ENCODE assay signal across 18 cellular contexts in genomic region chr5:148906968-148907367, GRCh38.
DNase-seq lines count a peak whose midpoint lies in the region; ATAC-seq and TF ChIP-seq lines count a peak whose summit lies in the region.
"Had no signal": no experiment of that assay in that cellular context is flagged by ENCODE, and none has a peak within 500 bp of the region (broad histone marks: within the 10 kb centered on the region; RNA-seq: fewer than 3 reads in every experiment).

No MANE protein-coding gene starts in this region.

- H3K27ac ChIP-seq in C4-2B, result peak overlapping the region; percentile 46; the same call in 1 of the 2 replicates
- H3K27ac ChIP-seq: BLaER1 had no signal

- peak; percentile 34 for ATAC-seq in activated CD8-positive, alpha-beta T cell treated with anti-CD3 and anti-CD28 coated beads for 36 hours
- ATAC-seq in activated CD8-positive, alpha-beta T cell treated with anti-CD3 and anti-CD28 coated beads, Interleukin-2, amount 10 ng/mL, durations not matched to agents 7 days and 5 days, result no peak
- ATAC-seq in effector memory CD8-positive, alpha-beta T cell (replicated peaks), result no peak
- no peak for ATAC-seq in HG02885 (IDR thresholded peaks at IDR 0.05; ENCODE audit: poor library complexity, unreplicated experiment)
- ATAC-seq: GM23338, HCT116 had no signal

- H3K9me3 Mint-ChIP-seq in activated CD8-positive, alpha-beta T cell treated with anti-CD3 and anti-CD28 coated beads for 36 hours, result no peaks in the 10 kb centered on the region
- H3K9me3 Mint-ChIP-seq in activated CD8-positive, alpha-beta T cell treated with anti-CD3 and anti-CD28 coated beads, Interleukin-2, amount 10 ng/mL, durations not matched to agents 7 days and 5 days (ENCODE audit: insufficient read depth), result no peaks in the 10 kb centered on the region
- H3K9me3 Mint-ChIP-seq in effector memory CD8-positive, alpha-beta T cell, result no peaks in the 10 kb centered on the region
- H3K9me3 Mint-ChIP-seq: CD14-positive monocyte; CD4-positive, alpha-beta T cell; GM23338; H9 had no signal

- no peaks in the 10 kb centered on the region for H3K36me3 Mint-ChIP-seq in activated CD8-positive, alpha-beta T cell treated with anti-CD3 and anti-CD28 coated beads for 36 hours (ENCODE audit: low read depth)
- H3K36me3 Mint-ChIP-seq in activated CD8-positive, alpha-beta T cell treated with anti-CD3 and anti-CD28 coated beads, Interleukin-2, amount 10 ng/mL, durations not matched to agents 7 days and 5 days (ENCODE audit: low read depth), result no peaks in the 10 kb centered on the region
- no peaks in the 10 kb centered on the region for H3K36me3 Mint-ChIP-seq in effector memory CD8-positive, alpha-beta T cell (ENCODE audit: insufficient read depth)
- H3K36me3 Mint-ChIP-seq: CD14-positive monocyte had no signal

- H3K27me3 Mint-ChIP-seq in activated CD8-positive, alpha-beta T cell treated with anti-CD3 and anti-CD28 coated beads for 36 hours, result peaks cover 1% of the 10 kb centered on the region
- peaks cover 7% of the 10 kb centered on the region for H3K27me3 Mint-ChIP-seq in activated CD8-positive, alpha-beta T cell treated with anti-CD3 and anti-CD28 coated beads, Interleukin-2, amount 10 ng/mL, durations not matched to agents 7 days and 5 days (ENCODE audit: low read depth)
- no peaks in the 10 kb centered on the region for H3K27me3 Mint-ChIP-seq in effector memory CD8-positive, alpha-beta T cell
- H3K27me3 Mint-ChIP-seq: CD4-positive, alpha-beta T cell had no signal

- peaks cover 13% of the 10 kb centered on the region for H3K4me1 Mint-ChIP-seq in activated CD8-positive, alpha-beta T cell treated with anti-CD3 and anti-CD28 coated beads for 36 hours (ENCODE audit: low read depth)
- peaks cover 9% of the 10 kb centered on the region for H3K4me1 Mint-ChIP-seq in activated CD8-positive, alpha-beta T cell treated with anti-CD3 and anti-CD28 coated beads, Interleukin-2, amount 10 ng/mL, durations not matched to agents 7 days and 5 days (ENCODE audit: low read depth)
- H3K4me1 Mint-ChIP-seq in effector memory CD8-positive, alpha-beta T cell (ENCODE audit: low read depth in 2 of 2), result peaks cover 25 to 39% of the 10 kb centered on the region in 2 donors

- POLR2A ChIA-PET in activated CD8-positive, alpha-beta T cell treated with anti-CD3 and anti-CD28 coated beads for 36 hours (lab: Charles Lee), result no interaction called here
- POLR2A ChIA-PET in activated CD8-positive, alpha-beta T cell treated with anti-CD3 and anti-CD28 coated beads, Interleukin-2, amount 10 ng/mL, durations not matched to agents 7 days and 5 days (lab: Charles Lee), result no interaction called here

- no peak overlapping the region for H3K4me3 ChIP-seq in Jurkat, Clone E6-1 (ENCODE audit: low read length)
- H3K4me3 ChIP-seq: BLaER1, GM23338 had no signal

- CTCF ChIA-PET in activated CD8-positive, alpha-beta T cell treated with anti-CD3 and anti-CD28 coated beads for 36 hours (lab: Charles Lee), result interaction anchor here (1.9 kb wide), 1 partner anchor 50 kb away, joined by 5 read pairs; no protein-coding TSS in a partner anchor
- CTCF ChIA-PET in activated CD8-positive, alpha-beta T cell treated with anti-CD3 and anti-CD28 coated beads, Interleukin-2, amount 10 ng/mL, durations not matched to agents 7 days and 5 days (lab: Charles Lee), result no interaction called here

- TF ChIP-seq CTCF in activated CD8-positive, alpha-beta T cell treated with anti-CD3 and anti-CD28 coated beads for 36 hours (IDR thresholded peaks at IDR 0.05), result no peak
- TF ChIP-seq CTCF in C4-2B (conservative IDR thresholded peaks at IDR 0.05), result no peak

- intact Hi-C loops in activated CD8-positive, alpha-beta T cell treated with anti-CD3 and anti-CD28 coated beads for 36 hours (cut with micrococcal nuclease), result no loop called here

- peak; percentile 2 for DNase-seq in activated CD8-positive, alpha-beta T cell treated with anti-CD3 and anti-CD28 coated beads for 36 hours
- no peak for DNase-seq in activated CD8-positive, alpha-beta T cell treated with anti-CD3 and anti-CD28 coated beads, Interleukin-2, amount 10 ng/mL, durations not matched to agents 7 days and 5 days
- DNase-seq in Jurkat, Clone E6-1 (ENCODE audit: low read depth, low spot score), result peak; percentile 47
- DNase-seq in effector memory CD8-positive, alpha-beta T cell, result no peak
- DNase-seq in mucosa of gallbladder (ENCODE audit: low spot score), result no peak
- DNase-seq in HT-29 (ENCODE audit: low spot score), result no peak
- DNase-seq: CD4-positive, alpha-beta T cell; CD8-positive, alpha-beta memory T cell; DMS153; DND-41; H9 had no signal

- H3K4me3 Mint-ChIP-seq in activated CD8-positive, alpha-beta T cell treated with anti-CD3 and anti-CD28 coated beads for 36 hours, result no peak overlapping the region
- no peak overlapping the region for H3K4me3 Mint-ChIP-seq in activated CD8-positive, alpha-beta T cell treated with anti-CD3 and anti-CD28 coated beads, Interleukin-2, amount 10 ng/mL, durations not matched to agents 7 days and 5 days
- H3K4me3 Mint-ChIP-seq in effector memory CD8-positive, alpha-beta T cell, result no peak overlapping the region
- H3K4me3 Mint-ChIP-seq: B cell; CD14-positive monocyte; CD4-positive, alpha-beta T cell; CD8-positive, alpha-beta memory T cell; GM23338; H9 had no signal

- no peak overlapping the region for H3K27ac Mint-ChIP-seq in activated CD8-positive, alpha-beta T cell treated with anti-CD3 and anti-CD28 coated beads for 36 hours
- H3K27ac Mint-ChIP-seq in activated CD8-positive, alpha-beta T cell treated with anti-CD3 and anti-CD28 coated beads, Interleukin-2, amount 10 ng/mL, durations not matched to agents 7 days and 5 days, result no peak overlapping the region
- peak overlapping the region; percentile 18 to 42 for H3K27ac Mint-ChIP-seq in effector memory CD8-positive, alpha-beta T cell
- H3K27ac Mint-ChIP-seq: B cell; CD14-positive monocyte; CD4-positive, alpha-beta T cell; GM23338; H9 had no signal

Comparison
In these comparisons a context has a peak if more than half of its experiments do, and no peak if none do; other contexts are left out.
1. DNase-seq: peak in activated CD8-positive, alpha-beta T cell treated with anti-CD3 and anti-CD28 coated beads for 36 hours (single experiment) and Jurkat, Clone E6-1 (single experiment); none in activated CD8-positive, alpha-beta T cell treated with anti-CD3 and anti-CD28 coated beads, Interleukin-2, amount 10 ng/mL, durations not matched to agents 7 days and 5 days (single experiment), effector memory CD8-positive, alpha-beta T cell (0 of 3), mucosa of gallbladder (single experiment) and HT-29 (single experiment).
2. H3K27ac Mint-ChIP-seq: peak in effector memory CD8-positive, alpha-beta T cell (2 of 2); none in activated CD8-positive, alpha-beta T cell treated with anti-CD3 and anti-CD28 coated beads for 36 hours (single experiment) and activated CD8-positive, alpha-beta T cell treated with anti-CD3 and anti-CD28 coated beads, Interleukin-2, amount 10 ng/mL, durations not matched to agents 7 days and 5 days (single experiment).